ENCODE assay signal across 27 cellular contexts in genomic region chr10:88966785-88967184, GRCh38. TPM values are rescaled to one million over a fixed set of nuclear protein-coding genes. Genes with fewer than 3 reads are reported as not detected.
DNase-seq lines count a peak whose midpoint lies in the region; ATAC-seq, FAIRE-seq and TF ChIP-seq lines count a peak whose summit lies in the region.
"Had no signal": no experiment of that assay in that cellular context is flagged by ENCODE, and none has a peak within 500 bp of the region (broad histone marks: within the 10 kb centered on the region; RNA-seq: fewer than 3 reads in every experiment).

No MANE protein-coding gene starts in this region.

- DNase-seq in right lobe of liver (no peak), HepG2 (ENCODE audit: low spot score) (no peak), heart right ventricle (peak; percentile 40 to 56), posterior vena cava (ENCODE audit: low spot score) (peak; percentile 80), aorta (peak; percentile 65 to 86), H9 (no peak)
- no peak for DNase-seq in effector CD4-positive, alpha-beta T cell
- DNase-seq: activated CD4-positive, alpha-beta T cell treated with anti-CD3 and anti-CD28 coated beads for 48 hours; activated CD8-positive, alpha-beta memory T cell treated with anti-CD3 and anti-CD28 coated beads for 24 hours; activated effector memory CD4-positive, alpha-beta T cell treated with anti-CD3 and anti-CD28 coated beads, Interleukin-2, amount 50 U/mL, for 16 hours; activated T-cell treated with anti-CD3 and anti-CD28 coated beads, Interleukin-2, amount 50 U/mL, for 1 hour; CD8-positive, alpha-beta T cell; DMS153; H7; KBM-7; mesendoderm; MM.1S; NCI-H1417 treated with DMSO at 0.1 percent for 48 hours; NCI-H2081 treated with DMSO at 0.1 percent for 48 hours; NCI-H446 treated with DMSO at 0.1 percent for 48 hours; PC-3; stimulated activated naive CD8-positive, alpha-beta T cell treated with anti-CD3 and anti-CD28 coated beads, Interleukin-15, Interleukin-2, amounts not matched to agents 100 U/mL and 50 U/mL, for 24 hours; WERI-Rb-1 had no signal

- TF ChIP-seq POLR2A in right lobe of liver (IDR thresholded peaks at IDR 0.05) = no peak
- TF ChIP-seq POLR2A in HepG2 (IDR thresholded peaks at IDR 0.05; ENCODE audit: insufficient read depth in 1 of 2, low read depth in 2 of 2, low read length in 2 of 2) = no peak

- no peak overlapping the region for H3K4ac ChIP-seq in H9 (ENCODE audit: low read depth, low read length)

- H4K91ac ChIP-seq in H9 (ENCODE audit: insufficient read length, low read depth, low read length) = no peak overlapping the region

- POLR2A ChIA-PET in HepG2 (lab: Yijun Ruan, JAX) = no interaction called here

- no TSS peak for BruUV-seq in HepG2 (replicated peaks; lab: Mats Ljungman, UMichigan)

- no peak overlapping the region for H3K27ac Mint-ChIP-seq in H9
- H3K27ac Mint-ChIP-seq: B cell; CD8-positive, alpha-beta T cell; progenitor cell of endocrine pancreas had no signal

- no peak overlapping the region for H3K4me3 ChIP-seq in right lobe of liver
- H3K4me3 ChIP-seq in HepG2 (replicated peaks in 1 of 3; ENCODE audit: insufficient read depth in 1 of 3, low read depth in 2 of 3, low read length in 3 of 3) = no peak overlapping the region
- H3K4me3 ChIP-seq in heart right ventricle = no peak overlapping the region
- no peak overlapping the region for H3K4me3 ChIP-seq in aorta (ENCODE audit: low read length in 2 of 2)
- H3K4me3 ChIP-seq: tibial nerve had no signal

- no peak overlapping the region for H3K56ac ChIP-seq in H9 (ENCODE audit: insufficient read length, low read depth, low read length)

- intact Hi-C loops in right lobe of liver (cut with DNase I) = no loop called here
- intact Hi-C loops in HepG2 (cut with micrococcal nuclease; ENCODE audit: unreplicated experiment) = no loop called here
- intact Hi-C loops in heart right ventricle (cut with DNase I) = no loop called here
- intact Hi-C loops in posterior vena cava (cut with DNase I) = no loop called here
- intact Hi-C loops in aorta (cut with DNase I) = no loop called here

- H3K18ac ChIP-seq in H9 (ENCODE audit: insufficient read length, low read depth, low read length) = no peak overlapping the region

- H3T11ph ChIP-seq in H9 (ENCODE audit: low read length) = no peak overlapping the region

- no peak overlapping the region for H2BK120ac ChIP-seq in H9 (ENCODE audit: low read depth, low read length, poor library complexity, severe bottlenecking)

- H3K9ac ChIP-seq in HepG2 (ENCODE audit: insufficient read depth, low read depth, low read length) (no peak overlapping the region), H9 (ENCODE audit: extremely low read depth, insufficient read length, low read length) (no peak overlapping the region)

- H3K79me2 ChIP-seq in HepG2 (ENCODE audit: insufficient read depth, low read length) (no peaks in the 10 kb centered on the region), H9 (ENCODE audit: insufficient read depth, low read length) (no peaks in the 10 kb centered on the region)

- H3K23me2 ChIP-seq in H9 (ENCODE audit: insufficient read length, low read depth, low read length, poor library complexity, severe bottlenecking) = no peaks in the 10 kb centered on the region

- no peak overlapping the region for H2BK5ac ChIP-seq in H9 (ENCODE audit: insufficient read length, low read length)

- no peak overlapping the region for H3K4me3 Mint-ChIP-seq in H9
- H3K4me3 Mint-ChIP-seq: B cell; CD8-positive, alpha-beta T cell had no signal

- in situ Hi-C loops in HepG2 (cut with HindIII; ENCODE audit: extremely low pct_ligation_motif_present, low pct_unique_long_range_greater_than_20kb) = no loop called here

- H3K4me1 ChIP-seq in right lobe of liver (peaks cover 0 to 9% (median under 1%) of the 10 kb centered on the region in 4 donors), HepG2 (ENCODE audit: insufficient read depth, low read length) (no peaks in the 10 kb centered on the region), heart right ventricle (peaks cover 0 to 47% (median 16%) of the 10 kb centered on the region in 9 donors), aorta (ENCODE audit: control insufficient read depth in 1 of 2, insufficient read depth in 2 of 2, low read length in 2 of 2) (peaks cover 7 to 22% of the 10 kb centered on the region in 2 donors), H9 (ENCODE audit: insufficient read depth, low read length) (no peaks in the 10 kb centered on the region)

- CTCF ChIA-PET in HepG2 (lab: Yijun Ruan, JAX; ENCODE audit: low intra/inter-chr PET ratio, low total read pairs) = no interaction called here

- no peak for TF ChIP-seq CTCF in right lobe of liver (IDR thresholded peaks at IDR 0.05)
- no peak for TF ChIP-seq CTCF in HepG2 (CRISPR knock-in tag; IDR thresholded peaks at IDR 0.05)
- TF ChIP-seq CTCF in heart right ventricle (IDR thresholded peaks at IDR 0.05) = no peak
- TF ChIP-seq CTCF in H9 (conservative IDR thresholded peaks at IDR 0.05) = no peak

- no peaks in the 10 kb centered on the region for H3K36me3 Mint-ChIP-seq in H9 (ENCODE audit: insufficient read depth in 1 of 3, low read depth in 3 of 3)
- H3K36me3 Mint-ChIP-seq: CD8-positive, alpha-beta T cell had no signal

- no peak overlapping the region for H2BK15ac ChIP-seq in H9 (ENCODE audit: low read depth, low read length)

- TF ChIP-seq RAD21 in HepG2 (CRISPR knock-in tag; IDR thresholded peaks at IDR 0.05) = no peak

- no peak overlapping the region for H3K14ac ChIP-seq in H9 (ENCODE audit: insufficient read depth, low read length)

- no peak for FAIRE-seq in HepG2 (lab: Jason Lieb, UNC)

- no peak overlapping the region for H2BK12ac ChIP-seq in H9 (ENCODE audit: insufficient read length, low read depth, low read length)

- no peaks in the 10 kb centered on the region for H3K9me3 Mint-ChIP-seq in H9
- H3K9me3 Mint-ChIP-seq: CD8-positive, alpha-beta T cell had no signal

- H3K4me1 Mint-ChIP-seq in H9 = peaks cover 0 to 9% of the 10 kb centered on the region in 2 experiments; a peak in 2 of 4 replicates
- H3K4me1 Mint-ChIP-seq: B cell had no signal

- no peak overlapping the region for H4K5ac ChIP-seq in H9 (ENCODE audit: insufficient read length, low read depth, low read length)

- H4K20me1 ChIP-seq in HepG2 (ENCODE audit: insufficient read depth, low read length) = no peaks in the 10 kb centered on the region
- H4K20me1 ChIP-seq in H9 (ENCODE audit: control insufficient read depth, insufficient read depth, insufficient read length) = no peaks in the 10 kb centered on the region

- H3K36me3 ChIP-seq in right lobe of liver = no peaks in the 10 kb centered on the region
- H3K36me3 ChIP-seq in HepG2 (replicated peaks in 1 of 2; ENCODE audit: control insufficient read depth in 1 of 2, insufficient read depth in 2 of 2, low read length in 2 of 2) = no peaks in the 10 kb centered on the region
- no peaks in the 10 kb centered on the region for H3K36me3 ChIP-seq in heart right ventricle
- H3K36me3 ChIP-seq in aorta (ENCODE audit: control insufficient read depth in 1 of 2, insufficient read depth in 2 of 2, low read length in 1 of 2) = no peaks in the 10 kb centered on the region
- H3K36me3 ChIP-seq: tibial nerve, WERI-Rb-1 had no signal

- H3K4me2 ChIP-seq in HepG2 (ENCODE audit: low read depth, low read length) (no peak overlapping the region), H9 (ENCODE audit: insufficient read depth, insufficient read length, low read length) (no peak overlapping the region)

- no peaks in the 10 kb centered on the region for H3K9me3 ChIP-seq in right lobe of liver
- no peaks in the 10 kb centered on the region for H3K9me3 ChIP-seq in HepG2 (ENCODE audit: low read length)
- no peaks in the 10 kb centered on the region for H3K9me3 ChIP-seq in heart right ventricle
- no peaks in the 10 kb centered on the region for H3K9me3 ChIP-seq in aorta (ENCODE audit: control insufficient read depth, low read length)
- H3K9me3 ChIP-seq in H9 (ENCODE audit: control insufficient read depth, low read depth, low read length) = no peaks in the 10 kb centered on the region
- H3K9me3 ChIP-seq: tibial nerve had no signal

- 37% methylated on average over 3 of the region's 3 CpGs for WGBS in right lobe of liver (ENCODE audit: insufficient coverage, low coverage, low lambda C conversion rate, missing lambda C conversion rate)
- WGBS in HepG2 (ENCODE audit: low lambda C conversion rate) = 77% methylated on average over 3 of the region's 3 CpGs
- WGBS in heart right ventricle, 2 donors = 31 to 38% methylated on average over 3 of the region's 3 CpGs
- WGBS in aorta, 2 donors = 1 to 5% methylated on average over 3 of the region's 3 CpGs
- no CpG with 5 or more reads among the region's 3 CpGs for whole genome bisulfite sequencing in H9 (ENCODE audit: extremely low coverage, insufficient read length, low lambda C conversion rate)

- no peak overlapping the region for H3K23ac ChIP-seq in H9 (ENCODE audit: insufficient read length, low read depth, low read length)

- no peaks in the 10 kb centered on the region for H3K27me3 Mint-ChIP-seq in H9 (ENCODE audit: low read depth)
- H3K27me3 Mint-ChIP-seq: B cell had no signal

- H3K27me3 ChIP-seq in right lobe of liver = no peaks in the 10 kb centered on the region
- no peaks in the 10 kb centered on the region for H3K27me3 ChIP-seq in HepG2 (ENCODE audit: control insufficient read depth in 1 of 2, insufficient read depth in 2 of 2, low read length in 2 of 2)
- H3K27me3 ChIP-seq in heart right ventricle = no peaks in the 10 kb centered on the region
- no peaks in the 10 kb centered on the region for H3K27me3 ChIP-seq in aorta (ENCODE audit: control insufficient read depth in 1 of 2, insufficient read depth in 2 of 2, low read length in 1 of 2)
- no peaks in the 10 kb centered on the region for H3K27me3 ChIP-seq in H9 (ENCODE audit: insufficient read depth, low read length)
- H3K27me3 ChIP-seq: tibial nerve had no signal

- no peak overlapping the region for H4K8ac ChIP-seq in H9 (replicated peaks; ENCODE audit: insufficient read length, low read depth, low read length)

- no peak overlapping the region for H2AK5ac ChIP-seq in H9 (ENCODE audit: insufficient read length, low read length)

- no peaks in the 10 kb centered on the region for H3K79me1 ChIP-seq in H9 (ENCODE audit: insufficient read depth, low read depth, low read length, poor library complexity, severe bottlenecking)

- H2BK20ac ChIP-seq in H9 (ENCODE audit: low read depth, low read length, poor library complexity, severe bottlenecking) = no peak overlapping the region

- peak; percentile 41 to 67 (median 50) for ATAC-seq in right lobe of liver
- ATAC-seq in HepG2 = no peak
- peak in 2 of 8 donors; percentile 56 to 63 for ATAC-seq in heart right ventricle
- ATAC-seq in aorta (ENCODE audit: low FRiP score) = peak; percentile 44
- no peak for ATAC-seq in GM21528 (IDR thresholded peaks at IDR 0.05; ENCODE audit: low FRiP score, unreplicated experiment)
- ATAC-seq: CD8-positive, alpha-beta T cell; PC-3; stimulated activated naive CD8-positive, alpha-beta T cell treated with anti-CD3 and anti-CD28 coated beads, Interleukin-15, Interleukin-2, amounts not matched to agents 100 U/mL and 50 U/mL, for 24 hours had no signal

- TF ChIP-seq EP300 in HepG2 (IDR thresholded peaks at IDR 0.05; ENCODE audit: low read depth in 2 of 2, low read length in 2 of 2) = no peak
- TF ChIP-seq EP300 in HepG2 (CRISPR knock-in tag; IDR thresholded peaks at IDR 0.05; ENCODE audit: borderline replicate concordance) = no peak

- H3K27ac ChIP-seq in right lobe of liver (no peak overlapping the region), HepG2 (ENCODE audit: extremely low read length, insufficient read depth, low read length) (no peak overlapping the region), heart right ventricle (peak overlapping the region in 1 of 10 donors; percentile 4), aorta (ENCODE audit: low read depth in 1 of 2, low read length in 2 of 2) (peak overlapping the region; percentile 83 to 92), H9 (ENCODE audit: insufficient read length, low read depth, low read length) (no peak overlapping the region)
- H3K27ac ChIP-seq: tibial nerve, WERI-Rb-1 had no signal

- H2AFZ ChIP-seq in HepG2 (ENCODE audit: low read length) (no peak overlapping the region), H9 (ENCODE audit: low read length) (no peak overlapping the region)

RNA-seq across cellular contexts. Expression of gene ACTA2, which starts 14.2 kb away (rescaled TPM):
- total RNA-seq in right lobe of liver (100 to 1,000 TPM in 2 of 6 experiments, 10 to 100 TPM in 4; 15.0 to 127 (median 80.7) TPM), HepG2 (2016; rRNA removed; fragmentation: Illumina TruSeq; extraction: Trizol) (58.1 and 59.9 TPM in 2 replicates), heart right ventricle (100 to 1,000 TPM in 2 of 10 donors, 10 to 100 TPM in 8; 59.4 to 123 (median 73.7) TPM), posterior vena cava (1,000 to 10,000 TPM; 4,350 to 6,560 TPM), aorta (1,000 to 10,000 TPM; 3,684 to 9,611 TPM), H9 (2021) (2.3 and 2.4 TPM in 2 replicates)
- total RNA-seq in HepG2 (2016; cell fraction: cytosol; rRNA removed; fragmentation: Illumina TruSeq; extraction: Trizol; ENCODE audit: low read depth) = 21.6 and 22.5 TPM in 2 replicates
- total RNA-seq in HepG2 (2016; cell fraction: insoluble cytoplasmic fraction; rRNA removed; fragmentation: Illumina TruSeq; extraction: Trizol) = 50.7 and 62.7 TPM in 2 replicates
- total RNA-seq in HepG2 (2016; cell fraction: membrane; rRNA removed; fragmentation: Illumina TruSeq; extraction: Trizol) = 33.4 and 39.8 TPM in 2 replicates
- 33.1 and 39.3 TPM in 2 replicates for total RNA-seq in HepG2 (2016; cell fraction: nucleus; rRNA removed; fragmentation: Illumina TruSeq; extraction: Trizol)
- polyA plus RNA-seq in HepG2 (2011; rRNA removed) (21.8 and 25.1 TPM in 2 replicates), heart right ventricle (100 to 1,000 TPM in 1 of 2 donors, 10 to 100 TPM in 1; 98.0 to 358 TPM), aorta (1,000 to 10,000 TPM; 3,163 to 4,826 TPM)
- 32.0 and 34.2 TPM in 2 replicates for polyA plus RNA-seq in HepG2 (2011; cell fraction: cytosol; rRNA removed)
- 20.1 and 23.1 TPM in 2 replicates for polyA plus RNA-seq in HepG2 (2011; cell fraction: nucleus; rRNA removed)
- polyA plus RNA-seq in HepG2 (2012) = 30.5 and 47.4 TPM in 2 replicates
- 30.8 and 35.7 TPM in 2 replicates for polyA plus RNA-seq in HepG2 (2016; cell fraction: cytosol; fragmentation: Illumina TruSeq; extraction: Trizol; ENCODE audit: low read depth)
- 81.9 and 99.8 TPM in 2 replicates for polyA plus RNA-seq in HepG2 (2016; cell fraction: insoluble cytoplasmic fraction; fragmentation: Illumina TruSeq; extraction: Trizol; ENCODE audit: low read depth)
- 45.1 and 45.4 TPM in 2 replicates for polyA plus RNA-seq in HepG2 (2016; cell fraction: membrane; fragmentation: Illumina TruSeq; extraction: Trizol; ENCODE audit: low read depth)
- polyA plus RNA-seq in HepG2 (2016; cell fraction: nucleus; fragmentation: Illumina TruSeq; extraction: Trizol; ENCODE audit: insufficient read depth, low read depth) = 60.8 and 61.8 TPM in 2 replicates
- polyA minus RNA-seq in HepG2 (2011; rRNA and poly(A)+ RNA removed; ENCODE audit: low replicate concordance) = 3.6 and 48.3 TPM in 2 replicates
- 35.2 and 40.9 TPM in 2 replicates for polyA minus RNA-seq in HepG2 (2011; cell fraction: cytosol; rRNA and poly(A)+ RNA removed)
- polyA minus RNA-seq in HepG2 (2011; cell fraction: nucleus; rRNA and poly(A)+ RNA removed) = 13.9 and 20.1 TPM in 2 replicates
- total RNA-seq: H7, PC-3 had no signal

RNA-seq across cellular contexts. Expression of gene FAS, which starts 23.8 kb away (rescaled TPM):
- total RNA-seq in right lobe of liver (10 to 100 TPM in 5 of 6 experiments, 1 to 10 TPM in 1; 9.0 to 22.3 (median 18.9) TPM), HepG2 (2016; rRNA removed; fragmentation: Illumina TruSeq; extraction: Trizol) (15.0 and 17.9 TPM in 2 replicates), heart right ventricle (10 to 100 TPM in 1 of 10 donors, 1 to 10 TPM in 9; 2.5 to 10.1 (median 3.7) TPM), posterior vena cava (10 to 100 TPM; 30.7 to 40.7 TPM), aorta (10 to 100 TPM; 27.4 to 28.5 TPM), H9 (2021) (3.0 and 3.1 TPM in 2 replicates)
- 4.8 and 5.4 TPM in 2 replicates for total RNA-seq in HepG2 (2016; cell fraction: cytosol; rRNA removed; fragmentation: Illumina TruSeq; extraction: Trizol; ENCODE audit: low read depth)
- total RNA-seq in HepG2 (2016; cell fraction: insoluble cytoplasmic fraction; rRNA removed; fragmentation: Illumina TruSeq; extraction: Trizol) = 15.8 and 17.7 TPM in 2 replicates
- total RNA-seq in HepG2 (2016; cell fraction: membrane; rRNA removed; fragmentation: Illumina TruSeq; extraction: Trizol) = 11.2 and 12.0 TPM in 2 replicates
- total RNA-seq in HepG2 (2016; cell fraction: nucleus; rRNA removed; fragmentation: Illumina TruSeq; extraction: Trizol) = 21.8 and 24.6 TPM in 2 replicates
- polyA plus RNA-seq in HepG2 (2011; rRNA removed) (4.3 and 5.9 TPM in 2 replicates), heart right ventricle (1 to 10 TPM; 3.5 to 4.6 TPM), aorta (10 to 100 TPM in 1 of 2 donors, 1 to 10 TPM in 1; 9.5 to 28.5 TPM)
- 2.6 and 4.4 TPM in 2 replicates for polyA plus RNA-seq in HepG2 (2011; cell fraction: cytosol; rRNA removed)
- polyA plus RNA-seq in HepG2 (2011; cell fraction: nucleus; rRNA removed) = 3.1 and 3.5 TPM in 2 replicates
- 3.1 and 3.3 TPM in 2 replicates for polyA plus RNA-seq in HepG2 (2012)
- polyA plus RNA-seq in HepG2 (2016; cell fraction: cytosol; fragmentation: Illumina TruSeq; extraction: Trizol; ENCODE audit: low read depth) = 3.1 and 3.6 TPM in 2 replicates
- polyA plus RNA-seq in HepG2 (2016; cell fraction: insoluble cytoplasmic fraction; fragmentation: Illumina TruSeq; extraction: Trizol; ENCODE audit: low read depth) = 14.7 and 16.1 TPM in 2 replicates
- 6.2 and 7.4 TPM in 2 replicates for polyA plus RNA-seq in HepG2 (2016; cell fraction: membrane; fragmentation: Illumina TruSeq; extraction: Trizol; ENCODE audit: low read depth)
- polyA plus RNA-seq in HepG2 (2016; cell fraction: nucleus; fragmentation: Illumina TruSeq; extraction: Trizol; ENCODE audit: insufficient read depth, low read depth) = 29.8 and 31.9 TPM in 2 replicates
- 3.7 and 12.5 TPM in 2 replicates for polyA minus RNA-seq in HepG2 (2011; rRNA and poly(A)+ RNA removed; ENCODE audit: low replicate concordance)
- polyA minus RNA-seq in HepG2 (2011; cell fraction: cytosol; rRNA and poly(A)+ RNA removed) = 3.7 and 4.0 TPM in 2 replicates
- 8.6 and 13.1 TPM in 2 replicates for polyA minus RNA-seq in HepG2 (2011; cell fraction: nucleus; rRNA and poly(A)+ RNA removed)

Comparison
In these comparisons a context has a peak if more than half of its experiments do, and no peak if none do; other contexts are left out.
1. ATAC-seq: peak in right lobe of liver (4 of 4) and aorta (single experiment); none in HepG2 (single experiment) and GM21528 (single experiment).
2. DNase-seq: peak in heart right ventricle (2 of 2), posterior vena cava (single experiment) and aorta (2 of 2); none in right lobe of liver (0 of 3), HepG2 (single experiment), effector CD4-positive, alpha-beta T cell (single experiment) and H9 (single experiment).
3. H3K27ac ChIP-seq: peak in aorta (2 of 2); none in right lobe of liver (0 of 3), HepG2 (single experiment) and H9 (single experiment).
4. RNA of gene ACTA2, which starts 14.2 kb away (total RNA-seq): 3,684 to 9,611 TPM in aorta and 4,350 to 6,560 TPM in posterior vena cava; 15.0 to 127 TPM in right lobe of liver, 59.4 to 123 TPM in heart right ventricle, 21.6 to 62.7 TPM in HepG2 and 2.3 to 2.4 TPM in H9; every median in the first group is over 10 times any median in the second.